In genomic region chr14:77909911-77910310, GRCh38 we compare ENCODE assay signal across 17 cellular contexts.
"Had no signal": no experiment of that assay in that cellular context is flagged by ENCODE, and none has a peak within 500 bp of the region (broad histone marks: within the 10 kb centered on the region; RNA-seq: fewer than 3 reads in every experiment).

No MANE protein-coding gene starts in this region.

- H3K36me3 ChIP-seq: breast epithelium had no signal

- H3K9me3 ChIP-seq: breast epithelium, tibial nerve had no signal

- H3K4me3 ChIP-seq: breast epithelium, coronary artery, spleen, tibial nerve had no signal

- ATAC-seq: activated T-helper 17 cell treated with anti-CD3 and anti-CD28 coated beads, Interleukin-2, amount 50 U/mL, for 72 hours; T-cell; WTC11 had no signal

- H3K4me1 ChIP-seq: breast epithelium, spleen, tibial nerve had no signal

- H3K27ac ChIP-seq: breast epithelium, coronary artery, epithelial cell of prostate, spleen had no signal

- DNase-seq: activated CD4-positive, alpha-beta T cell treated with anti-CD3 and anti-CD28 coated beads, Interleukin-2, amount 50 U/mL, for 4 hours; activated CD8-positive, alpha-beta memory T cell treated with anti-CD3 and anti-CD28 coated beads for 24 hours; activated CD8-positive, alpha-beta memory T cell treated with anti-CD3 and anti-CD28 coated beads, Interleukin-2, amount 50 U/mL, for 4 hours; activated naive CD4-positive, alpha-beta T cell; activated naive CD8-positive, alpha-beta T cell treated with anti-CD3 and anti-CD28 coated beads for 36 hours; activated T-cell treated with anti-CD3 and anti-CD28 coated beads, Interleukin-2, amount 50 U/mL, for 24 hours; occipital lobe; spleen; stimulated activated CD4-positive, alpha-beta T cell treated with anti-CD3 and anti-CD28 coated beads, Interleukin-4, amount 100 ng/mL, for 24 hours; stimulated activated naive CD4-positive, alpha-beta T cell treated with Interleukin-2 at 50 U/mL for 16 hours; T-cell had no signal

- H3K27me3 ChIP-seq: breast epithelium, spleen, tibial nerve had no signal
